Comparison of ENCODE assay signal across 8 cellular contexts in genomic region chr14:76546426-76547221, GRCh38.
DNase-seq lines count a peak whose midpoint lies in the region; ATAC-seq, FAIRE-seq and TF ChIP-seq lines count a peak whose summit lies in the region.

No MANE protein-coding gene starts in this region.

- H3K4ac ChIP-seq in neuronal stem cell (ENCODE audit: low read length): no peak overlapping the region

- H3K27ac ChIP-seq in K562 (ENCODE audit: extremely low read depth, low read depth, low read length) (no peak overlapping the region), neuronal stem cell (replicated peaks; ENCODE audit: low read length) (no peak overlapping the region)

- H3K4me3 ChIP-seq in K562 (no peak overlapping the region), neuronal stem cell (ENCODE audit: low read length in 2 of 2) (no peak overlapping the region)

- no peak overlapping the region for H2BK15ac ChIP-seq in neuronal stem cell (ENCODE audit: low read length)

- no peaks in the 10 kb centered on the region for H3K9me1 ChIP-seq in K562 (ENCODE audit: control insufficient read depth, insufficient read depth, low read length)

- H3K4me2 ChIP-seq in K562 (ENCODE audit: insufficient read depth, low read length): no peak overlapping the region
- H3K4me2 ChIP-seq in neuronal stem cell (ENCODE audit: insufficient read depth, low read length, poor library complexity, severe bottlenecking): no peak overlapping the region

- H2AK5ac ChIP-seq in neuronal stem cell (ENCODE audit: low read depth, low read length): peak overlapping the region; percentile 57

- no peak for TF ChIP-seq POLR2A in K562 (conservative IDR thresholded peaks at IDR 0.05)

- H3K79me1 ChIP-seq in neuronal stem cell (ENCODE audit: low read depth, low read length): no peaks in the 10 kb centered on the region

- CTCF ChIA-PET in K562 (lab: Yijun Ruan, JAX; ENCODE audit: low intra/inter-chr PET ratio): interaction anchor here (0.6 kb wide), 1 partner anchor 495 kb away, joined by 3 read pairs; no protein-coding TSS in a partner anchor

- H3K18ac ChIP-seq in neuronal stem cell (ENCODE audit: low read length): no peak overlapping the region

- no peaks in the 10 kb centered on the region for H3K9me3 ChIP-seq in K562 (replicated peaks; ENCODE audit: control insufficient read depth, insufficient read depth, low read depth, low read length)
- H3K9me3 ChIP-seq in neuronal stem cell (replicated peaks in 1 of 2; ENCODE audit: control insufficient read depth in 2 of 2, insufficient read depth in 1 of 2, low read depth in 1 of 2, low read length in 2 of 2): no peaks in the 10 kb centered on the region

- no TSS peak for BruUV-seq in K562 (replicated peaks; lab: Mats Ljungman, UMichigan)

- no peak overlapping the region for H3K9ac ChIP-seq in K562 (ENCODE audit: insufficient read depth in 1 of 2, low read depth in 2 of 2, low read length in 2 of 2)
- H3K9ac ChIP-seq in neuronal stem cell (ENCODE audit: low read depth, low read length, poor library complexity): no peak overlapping the region

- no peak overlapping the region for H3K14ac ChIP-seq in neuronal stem cell (ENCODE audit: low read length)

- TF ChIP-seq RAD21 in K562 (CRISPR knock-in tag; conservative IDR thresholded peaks at IDR 0.05 in 1 of 2, IDR thresholded peaks at IDR 0.05 in 1 of 2): peak in 1 of 2 experiments; percentile 67; a peak in 2 of 4 replicates

- peak; percentile 3 for DNase-seq in stimulated activated CD4-positive, alpha-beta T cell treated with anti-CD3 and anti-CD28 coated beads, Interleukin-4, amount 100 ng/mL, for 48 hours (ENCODE audit: low read depth in 2 of 2)
- DNase-seq in stimulated activated CD4-positive, alpha-beta T cell treated with anti-CD3 and anti-CD28 coated beads, Interleukin-4, amount 100 ng/mL, for 24 hours: no peak
- peak; percentile 43 for DNase-seq in NCI-H128 (lab: John Stamatoyannopoulos, UW; ENCODE audit: unreplicated experiment)
- DNase-seq in K562 (ENCODE audit: extremely low read depth in 1 of 4, low spot score in 3 of 4): peak; percentile 50 to 62 (median 58)
- DNase-seq in neuronal stem cell (ENCODE audit: low spot score): peak; percentile 73
- DNase-seq in RCC 7860 (ENCODE audit: low spot score): no peak

- TF ChIP-seq CTCF in K562 (IDR thresholded peaks at IDR 0.05 in 2 of 3, conservative IDR thresholded peaks at IDR 0.05 in 1 of 3; ENCODE audit: insufficient read depth in 2 of 3, low read depth in 1 of 3, low read length in 3 of 3): peak; percentile 60 to 86 (median 69)

- FAIRE-seq in K562 (lab: Jason Lieb, UNC) (peak; percentile 77), RCC 7860 (lab: Jason Lieb, UNC) (no peak)

- H2AFZ ChIP-seq in K562 (ENCODE audit: low read depth, low read length) (no peak overlapping the region), neuronal stem cell (ENCODE audit: low read length) (peak overlapping the region; percentile 50)

- WGBS in K562 (ENCODE audit: insufficient coverage, low coverage, missing lambda C conversion rate): 5% methylated on average over 10 of the region's 10 CpGs
- no CpG with 5 or more reads among the region's 10 CpGs for WGBS in neuronal stem cell (ENCODE audit: extremely low coverage in 2 of 2, insufficient read length in 2 of 2, insufficient replicate concordance in 1 of 2), 2 donors

- ATAC-seq in K562 (peak; percentile 88), HG03135 (IDR thresholded peaks at IDR 0.05; ENCODE audit: unreplicated experiment) (no peak), HG03095 (IDR thresholded peaks at IDR 0.05; ENCODE audit: unreplicated experiment) (no peak)

- H4K8ac ChIP-seq in neuronal stem cell (ENCODE audit: low read depth, low read length): no peak overlapping the region

- H2BK5ac ChIP-seq in neuronal stem cell (ENCODE audit: low read length): no peak overlapping the region

- no peak overlapping the region for H2BK120ac ChIP-seq in neuronal stem cell (ENCODE audit: low read depth, low read length)

- H3K36me3 ChIP-seq in K562 (ENCODE audit: control insufficient read depth, insufficient read depth, low read length) (no peaks in the 10 kb centered on the region), neuronal stem cell (replicated peaks in 1 of 2; ENCODE audit: control insufficient read depth in 2 of 2, insufficient read depth in 2 of 2, low read length in 2 of 2) (no peaks in the 10 kb centered on the region)

- H3K27me3 ChIP-seq in K562 (ENCODE audit: control insufficient read depth in 2 of 2, insufficient read depth in 2 of 2, low read length in 2 of 2) (peaks cover 2 to 30% of the 10 kb centered on the region in 2 experiments; a peak in 3 of 5 replicates), neuronal stem cell (ENCODE audit: control insufficient read depth in 3 of 3, insufficient read depth in 3 of 3, low read depth in 1 of 3, low read length in 3 of 3) (peaks cover 0 to under 1% (median 0%) of the 10 kb centered on the region in 3 experiments)

- peak overlapping the region; percentile 3 for H3K23ac ChIP-seq in neuronal stem cell (ENCODE audit: low read depth, low read length, poor library complexity)

- H4K20me1 ChIP-seq in K562 (replicated peaks; ENCODE audit: control insufficient read depth, insufficient read depth, low read length): 0 out of 2 replicates have a peak, but pooled peaks cover 4% of the 10 kb centered on the region

- TF ChIP-seq EP300 in K562 (IDR thresholded peaks at IDR 0.05; ENCODE audit: low read length): no peak

- POLR2A ChIA-PET in K562 (lab: Yijun Ruan, JAX): no interaction called here

- intact Hi-C loops in K562 (cut with micrococcal nuclease): loop anchor here (5.0 to 10.0 kb wide), 2 partner anchors 34 to 492 kb away; no protein-coding TSS in a partner anchor

- H3K4me1 ChIP-seq in K562 (replicated peaks in 1 of 2; ENCODE audit: control insufficient read depth in 2 of 2, insufficient read depth in 2 of 2, low read length in 2 of 2): no peaks in the 10 kb centered on the region
- peaks cover 0 to 9% of the 10 kb centered on the region in 2 donors for H3K4me1 ChIP-seq in neuronal stem cell (ENCODE audit: control insufficient read depth in 2 of 2, insufficient read depth in 1 of 2, low read depth in 1 of 2, low read length in 2 of 2)

- H4K91ac ChIP-seq in neuronal stem cell (ENCODE audit: low read depth, low read length, poor library complexity): no peak overlapping the region

- in situ Hi-C loops in K562 (cut with MboI): no loop called here

- H2BK12ac ChIP-seq in neuronal stem cell (ENCODE audit: low read length): no peak overlapping the region

- no peaks in the 10 kb centered on the region for H3K79me2 ChIP-seq in K562 (ENCODE audit: control insufficient read depth, insufficient read depth, low read length)

TF ChIP-seq in K562, 482 proteins besides CTCF, POLR2A, EP300 and RAD21 (continues in another document):
- TF ChIP-seq POLR2B (IDR thresholded peaks at IDR 0.05; ENCODE audit: low read depth, partially characterized antibody) (no peak), NFYB (IDR thresholded peaks at IDR 0.05; ENCODE audit: extremely low read depth, insufficient read length) (peak; percentile 17), WHSC1 (IDR thresholded peaks at IDR 0.05; ENCODE audit: low read length) (no peak), CREB1 (IDR thresholded peaks at IDR 0.05) (no peak), CREB1 (CRISPR knock-in tag; IDR thresholded peaks at IDR 0.05) (no peak), ZNF76 (CRISPR knock-in tag; IDR thresholded peaks at IDR 0.05; ENCODE audit: borderline replicate concordance) (no peak), TCF3 (CRISPR knock-in tag; IDR thresholded peaks at IDR 0.05) (no peak), CREB3 (tag; conservative IDR thresholded peaks at IDR 0.05; ENCODE audit: low read depth) (no peak), ZNF551 (CRISPR knock-in tag; IDR thresholded peaks at IDR 0.05) (no peak), MTA2 (IDR thresholded peaks at IDR 0.05; ENCODE audit: low read depth) (no peak), RBM15 (IDR thresholded peaks at IDR 0.05; ENCODE audit: insufficient read depth, low read length) (no peak), SPI1 (IDR thresholded peaks at IDR 0.05; ENCODE audit: borderline replicate concordance, low read depth, low read length) (peak; percentile 15; the same call in 1 of the 2 replicates), KAT8 (IDR thresholded peaks at IDR 0.05; ENCODE audit: low read depth) (no peak), SFPQ (IDR thresholded peaks at IDR 0.05; ENCODE audit: low read depth, low read length) (no peak), ZNF764 (CRISPR knock-in tag; IDR thresholded peaks at IDR 0.05; ENCODE audit: low read depth) (no peak), ZNF274 (IDR thresholded peaks at IDR 0.05; ENCODE audit: borderline replicate concordance, low read depth, low read length) (no peak), SUPT5H (IDR thresholded peaks at IDR 0.05) (no peak), GTF2F1 (IDR thresholded peaks at IDR 0.05; ENCODE audit: low read depth, low read length) (no peak)

Comparison
In these comparisons a context has a peak if more than half of its experiments do, and no peak if none do; other contexts are left out.
1. DNase-seq: peak in stimulated activated CD4-positive, alpha-beta T cell treated with anti-CD3 and anti-CD28 coated beads, Interleukin-4, amount 100 ng/mL, for 48 hours (2 of 2), NCI-H128 (single experiment), K562 (4 of 4) and neuronal stem cell (single experiment); none in stimulated activated CD4-positive, alpha-beta T cell treated with anti-CD3 and anti-CD28 coated beads, Interleukin-4, amount 100 ng/mL, for 24 hours (single experiment) and RCC 7860 (single experiment).